ENCODE assay signal across 1 cellular context in the genomic region with DNA sequence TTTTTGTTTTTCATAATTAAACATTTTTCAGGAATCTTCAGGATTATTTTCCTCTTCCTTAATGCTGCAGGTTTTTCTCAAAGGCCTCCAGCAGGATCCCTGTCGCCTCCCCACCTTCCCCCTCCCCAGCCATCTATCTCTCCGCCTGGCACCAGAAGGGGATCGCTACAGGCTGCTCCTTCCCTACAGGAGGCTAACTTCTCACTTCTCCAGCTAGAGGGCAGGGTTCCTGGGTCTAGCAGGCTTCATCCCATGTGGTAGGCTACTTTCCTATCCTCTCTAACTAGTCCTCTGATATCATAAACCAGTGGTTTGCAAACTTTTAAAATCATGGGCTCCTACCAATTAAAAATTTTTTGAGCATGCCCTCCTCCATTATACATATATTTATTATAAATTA.
TF ChIP-seq lines count a peak whose summit lies in the region.

No MANE protein-coding gene starts in this region.

TF ChIP-seq in GM23338, 12 proteins besides CTCF, POLR2A, EP300 and RAD21 (continued from another document):
- TF ChIP-seq, protein P1, sequence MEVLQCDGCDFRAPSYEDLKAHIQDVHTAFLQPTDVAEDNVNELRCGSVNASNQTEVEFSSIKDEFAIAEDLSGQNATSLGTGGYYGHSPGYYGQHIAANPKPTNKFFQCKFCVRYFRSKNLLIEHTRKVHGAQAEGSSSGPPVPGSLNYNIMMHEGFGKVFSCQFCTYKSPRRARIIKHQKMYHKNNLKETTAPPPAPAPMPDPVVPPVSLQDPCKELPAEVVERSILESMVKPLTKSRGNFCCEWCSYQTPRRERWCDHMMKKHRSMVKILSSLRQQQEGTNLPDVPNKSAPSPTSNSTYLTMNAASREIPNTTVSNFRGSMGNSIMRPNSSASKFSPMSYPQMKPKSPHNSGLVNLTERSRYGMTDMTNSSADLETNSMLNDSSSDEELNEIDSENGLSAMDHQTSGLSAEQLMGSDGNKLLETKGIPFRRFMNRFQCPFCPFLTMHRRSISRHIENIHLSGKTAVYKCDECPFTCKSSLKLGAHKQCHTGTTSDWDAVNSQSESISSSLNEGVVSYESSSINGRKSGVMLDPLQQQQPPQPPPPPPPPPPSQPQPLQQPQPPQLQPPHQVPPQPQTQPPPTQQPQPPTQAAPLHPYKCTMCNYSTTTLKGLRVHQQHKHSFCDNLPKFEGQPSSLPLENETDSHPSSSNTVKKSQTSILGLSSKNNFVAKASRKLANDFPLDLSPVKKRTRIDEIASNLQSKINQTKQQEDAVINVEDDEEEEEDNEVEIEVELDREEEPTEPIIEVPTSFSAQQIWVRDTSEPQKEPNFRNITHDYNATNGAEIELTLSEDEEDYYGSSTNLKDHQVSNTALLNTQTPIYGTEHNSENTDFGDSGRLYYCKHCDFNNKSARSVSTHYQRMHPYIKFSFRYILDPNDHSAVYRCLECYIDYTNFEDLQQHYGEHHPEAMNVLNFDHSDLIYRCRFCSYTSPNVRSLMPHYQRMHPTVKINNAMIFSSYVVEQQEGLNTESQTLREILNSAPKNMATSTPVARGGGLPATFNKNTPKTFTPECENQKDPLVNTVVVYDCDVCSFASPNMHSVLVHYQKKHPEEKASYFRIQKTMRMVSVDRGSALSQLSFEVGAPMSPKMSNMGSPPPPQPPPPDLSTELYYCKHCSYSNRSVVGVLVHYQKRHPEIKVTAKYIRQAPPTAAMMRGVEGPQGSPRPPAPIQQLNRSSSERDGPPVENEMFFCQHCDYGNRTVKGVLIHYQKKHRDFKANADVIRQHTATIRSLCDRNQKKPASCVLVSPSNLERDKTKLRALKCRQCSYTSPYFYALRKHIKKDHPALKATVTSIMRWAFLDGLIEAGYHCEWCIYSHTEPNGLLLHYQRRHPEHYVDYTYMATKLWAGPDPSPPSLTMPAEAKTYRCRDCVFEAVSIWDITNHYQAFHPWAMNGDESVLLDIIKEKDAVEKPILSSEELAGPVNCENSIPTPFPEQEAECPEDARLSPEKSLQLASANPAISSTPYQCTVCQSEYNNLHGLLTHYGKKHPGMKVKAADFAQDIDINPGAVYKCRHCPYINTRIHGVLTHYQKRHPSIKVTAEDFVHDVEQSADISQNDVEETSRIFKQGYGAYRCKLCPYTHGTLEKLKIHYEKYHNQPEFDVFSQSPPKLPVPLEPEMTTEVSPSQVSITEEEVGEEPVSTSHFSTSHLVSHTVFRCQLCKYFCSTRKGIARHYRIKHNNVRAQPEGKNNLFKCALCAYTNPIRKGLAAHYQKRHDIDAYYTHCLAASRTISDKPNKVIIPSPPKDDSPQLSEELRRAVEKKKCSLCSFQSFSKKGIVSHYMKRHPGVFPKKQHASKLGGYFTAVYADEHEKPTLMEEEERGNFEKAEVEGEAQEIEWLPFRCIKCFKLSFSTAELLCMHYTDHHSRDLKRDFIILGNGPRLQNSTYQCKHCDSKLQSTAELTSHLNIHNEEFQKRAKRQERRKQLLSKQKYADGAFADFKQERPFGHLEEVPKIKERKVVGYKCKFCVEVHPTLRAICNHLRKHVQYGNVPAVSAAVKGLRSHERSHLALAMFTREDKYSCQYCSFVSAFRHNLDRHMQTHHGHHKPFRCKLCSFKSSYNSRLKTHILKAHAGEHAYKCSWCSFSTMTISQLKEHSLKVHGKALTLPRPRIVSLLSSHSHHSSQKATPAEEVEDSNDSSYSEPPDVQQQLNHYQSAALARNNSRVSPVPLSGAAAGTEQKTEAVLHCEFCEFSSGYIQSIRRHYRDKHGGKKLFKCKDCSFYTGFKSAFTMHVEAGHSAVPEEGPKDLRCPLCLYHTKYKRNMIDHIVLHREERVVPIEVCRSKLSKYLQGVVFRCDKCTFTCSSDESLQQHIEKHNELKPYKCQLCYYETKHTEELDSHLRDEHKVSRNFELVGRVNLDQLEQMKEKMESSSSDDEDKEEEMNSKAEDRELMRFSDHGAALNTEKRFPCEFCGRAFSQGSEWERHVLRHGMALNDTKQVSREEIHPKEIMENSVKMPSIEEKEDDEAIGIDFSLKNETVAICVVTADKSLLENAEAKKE (CRISPR knock-in tag; IDR thresholded peaks at IDR 0.05) = no peak
- TF ChIP-seq NANOG (IDR thresholded peaks at IDR 0.05; ENCODE audit: borderline replicate concordance) = no peak
- TF ChIP-seq ZNF331 (CRISPR knock-in tag; IDR thresholded peaks at IDR 0.05; ENCODE audit: low read depth) = no peak
- no peak for TF ChIP-seq CREB1 (CRISPR knock-in tag; IDR thresholded peaks at IDR 0.05; ENCODE audit: low read depth)
- no peak for TF ChIP-seq ZNF114 (CRISPR knock-in tag; IDR thresholded peaks at IDR 0.05)
TF ChIP-seq in GM23338: peak in this region for 0.
